ENCODE assay signal across 8 cellular contexts in genomic region chr3:15206662-15207576, GRCh38. TPM values are rescaled to one million over a fixed set of nuclear protein-coding genes. Genes with fewer than 3 reads are reported as not detected.
DNase-seq lines count a peak whose midpoint lies in the region; ATAC-seq and TF ChIP-seq lines count a peak whose summit lies in the region.

No MANE protein-coding gene starts in this region.

- no peaks in the 10 kb centered on the region for H3K9me3 Mint-ChIP-seq in activated T-cell treated with anti-CD3 and anti-CD28 coated beads, Interleukin-2, amount 50 U/mL, for 4 hours

- ATAC-seq in GM18867 (IDR thresholded peaks at IDR 0.05; ENCODE audit: unreplicated experiment) (peak; percentile 25), foreskin keratinocyte (peak; percentile 53), omental fat pad (ENCODE audit: low FRiP score) (peak; percentile 41)
- ATAC-seq in activated T-cell treated with anti-CD3 and anti-CD28 coated beads, Interleukin-2, amount 50 U/mL, for 4 hours = no peak

- peaks cover 2% of the 10 kb centered on the region for H3K4me1 ChIP-seq in foreskin keratinocyte

- H3K4me3 Mint-ChIP-seq in activated T-cell treated with anti-CD3 and anti-CD28 coated beads, Interleukin-2, amount 50 U/mL, for 4 hours = peak overlapping the region; percentile 88

- H3K36me3 Mint-ChIP-seq in activated T-cell treated with anti-CD3 and anti-CD28 coated beads, Interleukin-2, amount 50 U/mL, for 4 hours (ENCODE audit: insufficient read depth) = peaks cover 2% of the 10 kb centered on the region

- H3K27ac ChIP-seq in foreskin keratinocyte = peak overlapping the region; percentile 83

- TF ChIP-seq CTCF in foreskin keratinocyte (conservative IDR thresholded peaks at IDR 0.05) = no peak
- no peak for TF ChIP-seq CTCF in omental fat pad (IDR thresholded peaks at IDR 0.05)

- peaks cover 28% of the 10 kb centered on the region for H3K4me1 Mint-ChIP-seq in activated T-cell treated with anti-CD3 and anti-CD28 coated beads, Interleukin-2, amount 50 U/mL, for 4 hours (ENCODE audit: low read depth)

- H3K27me3 Mint-ChIP-seq in activated T-cell treated with anti-CD3 and anti-CD28 coated beads, Interleukin-2, amount 50 U/mL, for 4 hours (ENCODE audit: low read depth) = no peaks in the 10 kb centered on the region

- H3K27me3 ChIP-seq in foreskin keratinocyte = no peaks in the 10 kb centered on the region

- DNase-seq in HPDE6-E6E7 (ENCODE audit: extremely low spot score) (peak; percentile 11), foreskin keratinocyte (peak; percentile 44 to 60), omental fat pad (ENCODE audit: low spot score) (no peak), NCI-H345 treated with DMSO at 0.1 percent for 48 hours (lab: John Stamatoyannopoulos, UW; ENCODE audit: unreplicated experiment) (no peak), NCI-H1694 (lab: John Stamatoyannopoulos, UW) (no peak), GM19240 (ENCODE audit: insufficient read length, low spot score) (no peak)
- DNase-seq in activated T-cell treated with anti-CD3 and anti-CD28 coated beads, Interleukin-2, amount 50 U/mL, for 4 hours = no peak

RNA-seq across cellular contexts. Expression of gene CAPN7, which starts 0.9 kb away (rescaled TPM):
- total RNA-seq in activated T-cell treated with anti-CD3 and anti-CD28 coated beads, Interleukin-2, amount 50 U/mL, for 4 hours = 10 to 100 TPM; 22.9 to 24.7 (median 24.2) TPM
- total RNA-seq in foreskin keratinocyte (22.3 and 22.7 TPM in 2 replicates), omental fat pad (10 to 100 TPM; 41.8 to 49.5 (median 43.9) TPM)
- 9.1 and 10.6 TPM in 2 replicates for polyA plus RNA-seq in foreskin keratinocyte

Comparison
In these comparisons a context has a peak if more than half of its experiments do, and no peak if none do; other contexts are left out.
1. ATAC-seq: peak in GM18867 (single experiment), foreskin keratinocyte (single experiment) and omental fat pad (single experiment); none in activated T-cell treated with anti-CD3 and anti-CD28 coated beads, Interleukin-2, amount 50 U/mL, for 4 hours (0 of 2).
2. DNase-seq: peak in HPDE6-E6E7 (single experiment) and foreskin keratinocyte (2 of 2); none in activated T-cell treated with anti-CD3 and anti-CD28 coated beads, Interleukin-2, amount 50 U/mL, for 4 hours (single experiment), omental fat pad (single experiment), NCI-H345 treated with DMSO at 0.1 percent for 48 hours (single experiment), NCI-H1694 (single experiment) and GM19240 (single experiment).